ENCODE assay signal across 23 cellular contexts in genomic region chr1:6421266-6421665, GRCh38. TPM values are rescaled to one million over a fixed set of nuclear protein-coding genes. Genes with fewer than 3 reads are reported as not detected.
"Had no signal": no experiment of that assay in that cellular context is flagged by ENCODE, and none has a peak within 500 bp of the region (broad histone marks: within the 10 kb centered on the region; RNA-seq: fewer than 3 reads in every experiment).

No MANE protein-coding gene starts in this region.

- FAIRE-seq: pancreas, urothelium cell line had no signal

- H3K9me3 ChIP-seq: left lung, neutrophil, pancreas, tibial artery had no signal

- H3K4me3 ChIP-seq: left lung, lung, pancreas had no signal

- H3K27ac Mint-ChIP-seq: activated CD4-positive, alpha-beta T cell treated with anti-CD3 and anti-CD28 coated beads, Interleukin-2, amount 10 ng/mL, durations not matched to agents 24 days and 14 days; activated CD8-positive, alpha-beta memory T cell treated with anti-CD3 and anti-CD28 coated beads, Interleukin-2, amount 10 ng/mL, durations not matched to agents 7 days and 5 days; activated CD8-positive, alpha-beta T cell treated with anti-CD3 and anti-CD28 coated beads for 36 hours; activated naive CD4-positive, alpha-beta T cell treated with anti-CD3 and anti-CD28 coated beads, Interleukin-2, amount 10 ng/mL, durations not matched to agents 7 days and 5 days; dendritic cell treated with granulocyte-macrophage colony-stimulating factor and Interleukin-4, amounts not matched to agents 40 ng/mL and 50 ng/mL, for 4 days; stimulated activated naive CD8-positive, alpha-beta T cell treated with anti-CD3 and anti-CD28 coated beads, Interleukin-15, Interleukin-2, amounts not matched to agents 100 ng/mL and 50 ng/mL, for 24 hours had no signal

- H3K27ac ChIP-seq: left lung, neutrophil, pancreas, skin epidermis, tibial artery had no signal

- H3K4me3 Mint-ChIP-seq: activated CD4-positive, alpha-beta T cell treated with anti-CD3 and anti-CD28 coated beads, Interleukin-2, amount 10 ng/mL, durations not matched to agents 24 days and 14 days; activated CD8-positive, alpha-beta memory T cell treated with anti-CD3 and anti-CD28 coated beads, Interleukin-2, amount 10 ng/mL, durations not matched to agents 7 days and 5 days; activated CD8-positive, alpha-beta T cell treated with anti-CD3 and anti-CD28 coated beads for 36 hours; activated naive CD4-positive, alpha-beta T cell treated with anti-CD3 and anti-CD28 coated beads, Interleukin-2, amount 10 ng/mL, durations not matched to agents 7 days and 5 days; stimulated activated naive CD8-positive, alpha-beta T cell treated with anti-CD3 and anti-CD28 coated beads, Interleukin-15, Interleukin-2, amounts not matched to agents 100 ng/mL and 50 ng/mL, for 24 hours had no signal

- H3K36me3 ChIP-seq: left lung, neutrophil, pancreas, tibial artery had no signal

- H3K36me3 Mint-ChIP-seq: activated CD8-positive, alpha-beta memory T cell treated with anti-CD3 and anti-CD28 coated beads, Interleukin-2, amount 10 ng/mL, durations not matched to agents 7 days and 5 days; activated naive CD4-positive, alpha-beta T cell treated with anti-CD3 and anti-CD28 coated beads, Interleukin-2, amount 10 ng/mL, durations not matched to agents 7 days and 5 days; brain; naive thymus-derived CD4-positive, alpha-beta T cell had no signal

- H3K9me3 Mint-ChIP-seq: activated CD4-positive, alpha-beta T cell treated with anti-CD3 and anti-CD28 coated beads, Interleukin-2, amount 10 ng/mL, durations not matched to agents 24 days and 14 days; activated CD8-positive, alpha-beta T cell treated with anti-CD3 and anti-CD28 coated beads for 36 hours; activated naive CD4-positive, alpha-beta T cell treated with anti-CD3 and anti-CD28 coated beads, Interleukin-2, amount 10 ng/mL, durations not matched to agents 7 days and 5 days; dendritic cell treated with granulocyte-macrophage colony-stimulating factor and Interleukin-4, amounts not matched to agents 40 ng/mL and 50 ng/mL, for 4 days; naive thymus-derived CD4-positive, alpha-beta T cell; stimulated activated naive CD8-positive, alpha-beta T cell treated with anti-CD3 and anti-CD28 coated beads, Interleukin-15, Interleukin-2, amounts not matched to agents 100 ng/mL and 50 ng/mL, for 24 hours had no signal

- DNase-seq: activated CD8-positive, alpha-beta memory T cell treated with anti-CD3 and anti-CD28 coated beads, Interleukin-2, amount 10 ng/mL, durations not matched to agents 7 days and 5 days; activated CD8-positive, alpha-beta T cell treated with anti-CD3 and anti-CD28 coated beads for 36 hours; activated effector memory CD4-positive, alpha-beta T cell treated with anti-CD3 and anti-CD28 coated beads, Interleukin-2, amount 50 U/mL, for 16 hours; activated T-cell treated with anti-CD3 and anti-CD28 coated beads for 4 hours; anterior cingulate cortex; effector CD4-positive, alpha-beta T cell; foreskin melanocyte; naive thymus-derived CD4-positive, alpha-beta T cell; stimulated activated CD4-positive, alpha-beta T cell treated with anti-CD3 and anti-CD28 coated beads, Interleukin-1b, Interleukin-23, amount 100 ng/mL, for 48 hours; substantia nigra; tibial artery had no signal

RNA-seq across cellular contexts. Expression of gene HES2, which starts 1.5 kb away (rescaled TPM):
- total RNA-seq: cardiac septum had no signal
- polyA plus RNA-seq: naive thymus-derived CD4-positive, alpha-beta T cell; pancreas had no signal
